1 cellular context compared by ENCODE assay signal in the genomic region with DNA sequence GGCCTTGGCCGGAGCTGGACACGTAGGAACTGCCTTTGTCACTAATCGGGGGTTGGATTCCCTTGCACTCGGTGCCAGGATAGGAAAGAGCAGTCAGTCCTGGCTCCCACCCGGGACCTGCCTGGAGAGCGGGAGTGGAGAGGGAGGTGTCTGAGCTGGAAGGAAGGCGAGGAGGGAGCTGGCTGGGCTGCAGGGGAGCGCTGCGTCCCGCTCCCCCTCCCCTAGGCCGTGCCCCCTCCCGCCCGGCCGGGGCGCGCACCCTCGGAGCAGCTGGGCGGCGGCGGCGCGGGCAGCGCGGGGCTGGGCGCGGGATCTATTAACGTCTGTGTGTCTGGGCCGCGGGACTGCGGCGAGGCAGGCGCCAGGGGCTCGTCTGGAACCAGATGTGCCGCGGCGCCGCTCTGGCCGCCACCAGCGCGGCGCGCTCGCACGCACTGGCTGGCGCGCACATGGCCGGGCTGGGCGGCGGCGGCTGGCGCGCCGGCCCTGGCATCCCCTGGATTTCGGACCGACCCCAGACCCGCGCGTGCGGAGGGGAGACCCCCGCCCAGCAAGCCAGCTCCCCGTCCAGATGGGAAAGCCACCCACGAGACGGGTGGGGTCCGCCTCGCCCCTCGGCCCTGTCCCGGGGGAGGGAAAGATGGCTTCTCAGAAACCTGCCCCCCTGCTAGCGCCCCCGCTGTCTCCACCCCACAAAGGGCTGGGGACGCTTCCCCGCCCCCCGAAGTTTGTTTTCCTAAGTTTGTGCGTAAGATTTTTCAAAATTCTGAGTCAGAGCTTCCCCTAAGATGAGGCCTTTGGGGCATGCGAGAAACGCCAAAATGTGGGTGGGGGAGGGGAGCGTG.
TF ChIP-seq lines count a peak whose summit lies in the region.

No MANE protein-coding gene starts in this region.

TF ChIP-seq in WTC11, 78 proteins besides CTCF, POLR2A, EP300 and RAD21 (continued from another document):
- no peak for TF ChIP-seq NFYB (CRISPR knock-in tag; conservative IDR thresholded peaks at IDR 0.05; ENCODE audit: low read depth)
- TF ChIP-seq, protein P1, sequence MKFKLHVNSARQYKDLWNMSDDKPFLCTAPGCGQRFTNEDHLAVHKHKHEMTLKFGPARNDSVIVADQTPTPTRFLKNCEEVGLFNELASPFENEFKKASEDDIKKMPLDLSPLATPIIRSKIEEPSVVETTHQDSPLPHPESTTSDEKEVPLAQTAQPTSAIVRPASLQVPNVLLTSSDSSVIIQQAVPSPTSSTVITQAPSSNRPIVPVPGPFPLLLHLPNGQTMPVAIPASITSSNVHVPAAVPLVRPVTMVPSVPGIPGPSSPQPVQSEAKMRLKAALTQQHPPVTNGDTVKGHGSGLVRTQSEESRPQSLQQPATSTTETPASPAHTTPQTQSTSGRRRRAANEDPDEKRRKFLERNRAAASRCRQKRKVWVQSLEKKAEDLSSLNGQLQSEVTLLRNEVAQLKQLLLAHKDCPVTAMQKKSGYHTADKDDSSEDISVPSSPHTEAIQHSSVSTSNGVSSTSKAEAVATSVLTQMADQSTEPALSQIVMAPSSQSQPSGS (CRISPR knock-in tag; IDR thresholded peaks at IDR 0.05; ENCODE audit: borderline replicate concordance, low read depth), result no peak
- no peak for TF ChIP-seq NR2C2 (CRISPR knock-in tag; IDR thresholded peaks at IDR 0.05)
- no peak for TF ChIP-seq ESRRA (CRISPR knock-in tag; IDR thresholded peaks at IDR 0.05; ENCODE audit: borderline replicate concordance)
- no peak for TF ChIP-seq NR1H2 (CRISPR knock-in tag; IDR thresholded peaks at IDR 0.05)
- TF ChIP-seq, protein P2, sequence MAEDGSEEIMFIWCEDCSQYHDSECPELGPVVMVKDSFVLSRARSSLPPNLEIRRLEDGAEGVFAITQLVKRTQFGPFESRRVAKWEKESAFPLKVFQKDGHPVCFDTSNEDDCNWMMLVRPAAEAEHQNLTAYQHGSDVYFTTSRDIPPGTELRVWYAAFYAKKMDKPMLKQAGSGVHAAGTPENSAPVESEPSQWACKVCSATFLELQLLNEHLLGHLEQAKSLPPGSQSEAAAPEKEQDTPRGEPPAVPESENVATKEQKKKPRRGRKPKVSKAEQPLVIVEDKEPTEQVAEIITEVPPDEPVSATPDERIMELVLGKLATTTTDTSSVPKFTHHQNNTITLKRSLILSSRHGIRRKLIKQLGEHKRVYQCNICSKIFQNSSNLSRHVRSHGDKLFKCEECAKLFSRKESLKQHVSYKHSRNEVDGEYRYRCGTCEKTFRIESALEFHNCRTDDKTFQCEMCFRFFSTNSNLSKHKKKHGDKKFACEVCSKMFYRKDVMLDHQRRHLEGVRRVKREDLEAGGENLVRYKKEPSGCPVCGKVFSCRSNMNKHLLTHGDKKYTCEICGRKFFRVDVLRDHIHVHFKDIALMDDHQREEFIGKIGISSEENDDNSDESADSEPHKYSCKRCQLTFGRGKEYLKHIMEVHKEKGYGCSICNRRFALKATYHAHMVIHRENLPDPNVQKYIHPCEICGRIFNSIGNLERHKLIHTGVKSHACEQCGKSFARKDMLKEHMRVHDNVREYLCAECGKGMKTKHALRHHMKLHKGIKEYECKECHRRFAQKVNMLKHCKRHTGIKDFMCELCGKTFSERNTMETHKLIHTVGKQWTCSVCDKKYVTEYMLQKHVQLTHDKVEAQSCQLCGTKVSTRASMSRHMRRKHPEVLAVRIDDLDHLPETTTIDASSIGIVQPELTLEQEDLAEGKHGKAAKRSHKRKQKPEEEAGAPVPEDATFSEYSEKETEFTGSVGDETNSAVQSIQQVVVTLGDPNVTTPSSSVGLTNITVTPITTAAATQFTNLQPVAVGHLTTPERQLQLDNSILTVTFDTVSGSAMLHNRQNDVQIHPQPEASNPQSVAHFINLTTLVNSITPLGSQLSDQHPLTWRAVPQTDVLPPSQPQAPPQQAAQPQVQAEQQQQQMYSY (CRISPR knock-in tag; IDR thresholded peaks at IDR 0.05), result no peak
- TF ChIP-seq ZNF423 (CRISPR knock-in tag; IDR thresholded peaks at IDR 0.05), result no peak
- TF ChIP-seq, protein P3, sequence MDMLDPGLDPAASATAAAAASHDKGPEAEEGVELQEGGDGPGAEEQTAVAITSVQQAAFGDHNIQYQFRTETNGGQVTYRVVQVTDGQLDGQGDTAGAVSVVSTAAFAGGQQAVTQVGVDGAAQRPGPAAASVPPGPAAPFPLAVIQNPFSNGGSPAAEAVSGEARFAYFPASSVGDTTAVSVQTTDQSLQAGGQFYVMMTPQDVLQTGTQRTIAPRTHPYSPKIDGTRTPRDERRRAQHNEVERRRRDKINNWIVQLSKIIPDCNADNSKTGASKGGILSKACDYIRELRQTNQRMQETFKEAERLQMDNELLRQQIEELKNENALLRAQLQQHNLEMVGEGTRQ (CRISPR knock-in tag; IDR thresholded peaks at IDR 0.05), result no peak
